5 cellular contexts compared by ENCODE assay signal in genomic region chr4:143950967-143951366, GRCh38. TPM values are rescaled to one million over a fixed set of nuclear protein-coding genes. Genes with fewer than 3 reads are reported as not detected.
"Had no signal": no experiment of that assay in that cellular context is flagged by ENCODE, and none has a peak within 500 bp of the region (broad histone marks: within the 10 kb centered on the region; RNA-seq: fewer than 3 reads in every experiment).

No MANE protein-coding gene starts in this region.

RNA-seq across cellular contexts. Expression of gene GYPE, which starts 45.6 kb away (rescaled TPM):
- total RNA-seq: endothelial cell of umbilical vein, foreskin keratinocyte, hepatocyte, left lobe of liver, mammary epithelial cell had no signal
- polyA plus RNA-seq: foreskin keratinocyte, hepatocyte, mammary epithelial cell had no signal
